In the genomic region with DNA sequence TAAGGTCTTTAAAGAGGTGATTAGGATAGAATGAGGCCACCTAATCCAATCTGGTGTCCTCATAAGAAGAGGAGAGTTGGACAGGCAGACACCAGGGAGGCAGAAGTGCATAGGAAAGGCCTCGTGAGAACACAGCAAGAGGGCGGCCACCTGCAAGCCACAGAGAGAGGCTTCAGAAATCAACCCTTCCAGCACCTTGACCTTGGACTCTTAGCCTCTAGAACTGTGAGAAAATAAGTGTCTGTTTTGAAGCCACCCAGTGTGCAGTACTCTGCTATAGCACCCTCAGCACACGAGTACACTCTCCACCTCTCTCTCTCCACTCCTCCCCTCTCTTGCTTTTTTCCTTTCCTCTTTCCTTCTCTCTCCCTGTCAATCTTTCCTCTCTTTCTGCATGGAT, we compare ENCODE assay signal across 1 cellular context.
TF ChIP-seq lines count a peak whose summit lies in the region.

No MANE protein-coding gene starts in this region.

TF ChIP-seq in HepG2, 621 proteins besides CTCF, POLR2A, EP300 and RAD21:
- TF ChIP-seq, protein P1, sequence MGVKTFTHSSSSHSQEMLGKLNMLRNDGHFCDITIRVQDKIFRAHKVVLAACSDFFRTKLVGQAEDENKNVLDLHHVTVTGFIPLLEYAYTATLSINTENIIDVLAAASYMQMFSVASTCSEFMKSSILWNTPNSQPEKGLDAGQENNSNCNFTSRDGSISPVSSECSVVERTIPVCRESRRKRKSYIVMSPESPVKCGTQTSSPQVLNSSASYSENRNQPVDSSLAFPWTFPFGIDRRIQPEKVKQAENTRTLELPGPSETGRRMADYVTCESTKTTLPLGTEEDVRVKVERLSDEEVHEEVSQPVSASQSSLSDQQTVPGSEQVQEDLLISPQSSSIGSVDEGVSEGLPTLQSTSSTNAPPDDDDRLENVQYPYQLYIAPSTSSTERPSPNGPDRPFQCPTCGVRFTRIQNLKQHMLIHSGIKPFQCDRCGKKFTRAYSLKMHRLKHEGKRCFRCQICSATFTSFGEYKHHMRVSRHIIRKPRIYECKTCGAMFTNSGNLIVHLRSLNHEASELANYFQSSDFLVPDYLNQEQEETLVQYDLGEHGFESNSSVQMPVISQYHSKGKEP (CRISPR knock-in tag; IDR thresholded peaks at IDR 0.05) = no peak
- TF ChIP-seq ZNF354B (CRISPR knock-in tag; IDR thresholded peaks at IDR 0.05) (no peak), ZNF564 (CRISPR knock-in tag; IDR thresholded peaks at IDR 0.05) (no peak), EED (CRISPR knock-in tag; IDR thresholded peaks at IDR 0.05) (no peak), RFX1 (IDR thresholded peaks at IDR 0.05) (no peak), EEA1 (CRISPR knock-in tag; IDR thresholded peaks at IDR 0.05; ENCODE audit: borderline replicate concordance) (no peak), ZFP36 (IDR thresholded peaks at IDR 0.05; ENCODE audit: borderline replicate concordance, low read depth, low read length, partially characterized antibody) (no peak), ZNF431 (CRISPR knock-in tag; IDR thresholded peaks at IDR 0.05; ENCODE audit: borderline replicate concordance, low read depth) (no peak), ZNF138 (CRISPR knock-in tag; IDR thresholded peaks at IDR 0.05; ENCODE audit: low read depth) (no peak)
- TF ChIP-seq, protein P2, sequence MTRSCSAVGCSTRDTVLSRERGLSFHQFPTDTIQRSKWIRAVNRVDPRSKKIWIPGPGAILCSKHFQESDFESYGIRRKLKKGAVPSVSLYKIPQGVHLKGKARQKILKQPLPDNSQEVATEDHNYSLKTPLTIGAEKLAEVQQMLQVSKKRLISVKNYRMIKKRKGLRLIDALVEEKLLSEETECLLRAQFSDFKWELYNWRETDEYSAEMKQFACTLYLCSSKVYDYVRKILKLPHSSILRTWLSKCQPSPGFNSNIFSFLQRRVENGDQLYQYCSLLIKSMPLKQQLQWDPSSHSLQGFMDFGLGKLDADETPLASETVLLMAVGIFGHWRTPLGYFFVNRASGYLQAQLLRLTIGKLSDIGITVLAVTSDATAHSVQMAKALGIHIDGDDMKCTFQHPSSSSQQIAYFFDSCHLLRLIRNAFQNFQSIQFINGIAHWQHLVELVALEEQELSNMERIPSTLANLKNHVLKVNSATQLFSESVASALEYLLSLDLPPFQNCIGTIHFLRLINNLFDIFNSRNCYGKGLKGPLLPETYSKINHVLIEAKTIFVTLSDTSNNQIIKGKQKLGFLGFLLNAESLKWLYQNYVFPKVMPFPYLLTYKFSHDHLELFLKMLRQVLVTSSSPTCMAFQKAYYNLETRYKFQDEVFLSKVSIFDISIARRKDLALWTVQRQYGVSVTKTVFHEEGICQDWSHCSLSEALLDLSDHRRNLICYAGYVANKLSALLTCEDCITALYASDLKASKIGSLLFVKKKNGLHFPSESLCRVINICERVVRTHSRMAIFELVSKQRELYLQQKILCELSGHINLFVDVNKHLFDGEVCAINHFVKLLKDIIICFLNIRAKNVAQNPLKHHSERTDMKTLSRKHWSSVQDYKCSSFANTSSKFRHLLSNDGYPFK (CRISPR knock-in tag; IDR thresholded peaks at IDR 0.05; ENCODE audit: borderline replicate concordance) = no peak
- TF ChIP-seq, protein P3, sequence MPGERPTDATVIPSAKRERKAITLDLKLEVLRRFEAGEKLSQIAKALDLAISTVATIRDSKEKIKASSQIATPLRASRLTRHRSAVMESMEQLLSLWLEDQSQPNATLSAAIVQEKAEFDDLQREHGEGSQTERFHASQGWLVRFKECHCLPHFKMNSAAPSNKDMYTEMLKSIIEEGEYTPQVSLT (CRISPR knock-in tag; IDR thresholded peaks at IDR 0.05; ENCODE audit: borderline replicate concordance, low read depth) = no peak
- TF ChIP-seq, protein P4, sequence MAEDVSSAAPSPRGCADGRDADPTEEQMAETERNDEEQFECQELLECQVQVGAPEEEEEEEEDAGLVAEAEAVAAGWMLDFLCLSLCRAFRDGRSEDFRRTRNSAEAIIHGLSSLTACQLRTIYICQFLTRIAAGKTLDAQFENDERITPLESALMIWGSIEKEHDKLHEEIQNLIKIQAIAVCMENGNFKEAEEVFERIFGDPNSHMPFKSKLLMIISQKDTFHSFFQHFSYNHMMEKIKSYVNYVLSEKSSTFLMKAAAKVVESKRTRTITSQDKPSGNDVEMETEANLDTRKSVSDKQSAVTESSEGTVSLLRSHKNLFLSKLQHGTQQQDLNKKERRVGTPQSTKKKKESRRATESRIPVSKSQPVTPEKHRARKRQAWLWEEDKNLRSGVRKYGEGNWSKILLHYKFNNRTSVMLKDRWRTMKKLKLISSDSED (CRISPR knock-in tag; IDR thresholded peaks at IDR 0.05) = no peak
